In the genomic region with DNA sequence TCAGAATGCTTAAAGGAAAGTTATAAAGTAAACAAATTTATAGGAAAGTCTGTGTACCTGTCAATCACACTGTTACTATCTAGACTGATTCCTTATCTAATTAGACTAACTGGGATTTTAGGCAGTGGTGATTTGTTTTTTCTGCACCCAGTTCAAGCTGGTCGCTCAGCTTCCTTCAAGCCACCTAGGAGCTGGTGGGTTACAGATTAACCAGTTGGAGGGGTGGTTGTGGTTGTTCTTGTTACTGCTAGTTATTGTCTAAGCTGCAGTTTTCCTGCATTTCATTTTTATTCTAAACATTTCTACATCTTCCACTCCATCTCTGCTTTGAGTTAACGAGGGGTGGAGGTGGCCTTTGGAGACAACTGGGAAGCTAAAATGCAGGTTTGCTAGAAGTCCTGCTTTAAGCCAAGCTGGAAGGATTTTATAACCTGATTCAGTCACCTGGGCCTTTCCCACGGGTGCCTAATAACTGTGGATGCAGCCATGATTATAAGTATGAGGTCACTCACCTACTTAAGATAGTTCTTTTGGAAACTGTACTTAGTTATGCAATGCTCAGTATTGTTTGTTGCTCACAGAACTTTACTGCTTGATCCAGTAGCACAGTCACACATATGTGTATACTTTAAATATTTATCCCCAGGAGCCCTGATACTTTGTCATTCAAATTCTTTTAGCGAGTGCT, we compare ENCODE assay signal across 1 cellular context.
TF ChIP-seq lines count a peak whose summit lies in the region.

No MANE protein-coding gene starts in this region.

TF ChIP-seq in GM23338, 12 proteins besides CTCF, POLR2A, EP300 and RAD21 (continued from another document):
- no peak for TF ChIP-seq CREB1 (CRISPR knock-in tag; IDR thresholded peaks at IDR 0.05; ENCODE audit: low read depth)
- TF ChIP-seq, protein P1, sequence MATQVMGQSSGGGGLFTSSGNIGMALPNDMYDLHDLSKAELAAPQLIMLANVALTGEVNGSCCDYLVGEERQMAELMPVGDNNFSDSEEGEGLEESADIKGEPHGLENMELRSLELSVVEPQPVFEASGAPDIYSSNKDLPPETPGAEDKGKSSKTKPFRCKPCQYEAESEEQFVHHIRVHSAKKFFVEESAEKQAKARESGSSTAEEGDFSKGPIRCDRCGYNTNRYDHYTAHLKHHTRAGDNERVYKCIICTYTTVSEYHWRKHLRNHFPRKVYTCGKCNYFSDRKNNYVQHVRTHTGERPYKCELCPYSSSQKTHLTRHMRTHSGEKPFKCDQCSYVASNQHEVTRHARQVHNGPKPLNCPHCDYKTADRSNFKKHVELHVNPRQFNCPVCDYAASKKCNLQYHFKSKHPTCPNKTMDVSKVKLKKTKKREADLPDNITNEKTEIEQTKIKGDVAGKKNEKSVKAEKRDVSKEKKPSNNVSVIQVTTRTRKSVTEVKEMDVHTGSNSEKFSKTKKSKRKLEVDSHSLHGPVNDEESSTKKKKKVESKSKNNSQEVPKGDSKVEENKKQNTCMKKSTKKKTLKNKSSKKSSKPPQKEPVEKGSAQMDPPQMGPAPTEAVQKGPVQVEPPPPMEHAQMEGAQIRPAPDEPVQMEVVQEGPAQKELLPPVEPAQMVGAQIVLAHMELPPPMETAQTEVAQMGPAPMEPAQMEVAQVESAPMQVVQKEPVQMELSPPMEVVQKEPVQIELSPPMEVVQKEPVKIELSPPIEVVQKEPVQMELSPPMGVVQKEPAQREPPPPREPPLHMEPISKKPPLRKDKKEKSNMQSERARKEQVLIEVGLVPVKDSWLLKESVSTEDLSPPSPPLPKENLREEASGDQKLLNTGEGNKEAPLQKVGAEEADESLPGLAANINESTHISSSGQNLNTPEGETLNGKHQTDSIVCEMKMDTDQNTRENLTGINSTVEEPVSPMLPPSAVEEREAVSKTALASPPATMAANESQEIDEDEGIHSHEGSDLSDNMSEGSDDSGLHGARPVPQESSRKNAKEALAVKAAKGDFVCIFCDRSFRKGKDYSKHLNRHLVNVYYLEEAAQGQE (IDR thresholded peaks at IDR 0.05; ENCODE audit: unreplicated experiment) = no peak
- TF ChIP-seq ZNF114 (CRISPR knock-in tag; IDR thresholded peaks at IDR 0.05) = no peak
- TF ChIP-seq JUNB (IDR thresholded peaks at IDR 0.05; ENCODE audit: unreplicated experiment) = no peak
